In genomic region chr10:51397695-51398094, GRCh38 we compare ENCODE assay signal across 9 cellular contexts.
DNase-seq lines count a peak whose midpoint lies in the region; ATAC-seq, FAIRE-seq and TF ChIP-seq lines count a peak whose summit lies in the region.
"Had no signal": no experiment of that assay in that cellular context is flagged by ENCODE, and none has a peak within 500 bp of the region (broad histone marks: within the 10 kb centered on the region; RNA-seq: fewer than 3 reads in every experiment).

No MANE protein-coding gene starts in this region.

- no peaks in the 10 kb centered on the region for H3K27me3 ChIP-seq in RWPE2 (ENCODE audit: insufficient read depth, poor library complexity, severe bottlenecking)
- no peaks in the 10 kb centered on the region for H3K27me3 ChIP-seq in pancreas

- FAIRE-seq in pancreas (lab: Jason Lieb, UNC): peak; percentile 26

- no peaks in the 10 kb centered on the region for H3K9me3 ChIP-seq in RWPE2 (ENCODE audit: severe bottlenecking)
- H3K9me3 ChIP-seq in pancreas: no peaks in the 10 kb centered on the region

- DNase-seq in ELR (ENCODE audit: low read depth): peak; percentile 3
- no peak for DNase-seq in RWPE2 (ENCODE audit: low spot score)
- peak; percentile 82 for DNase-seq in fibroblast of pulmonary artery (ENCODE audit: low read depth)
- peak in 4 of 6 donors; percentile 50 to 85 (median 76) for DNase-seq in pancreas
- no peak for DNase-seq in dedifferentiated amniotic fluid mesenchymal stem cell (ENCODE audit: extremely low spot score)
- DNase-seq in NCI-H1105 (lab: John Stamatoyannopoulos, UW): no peak
- DNase-seq in 8988T: no peak
- no peak for DNase-seq in COLO829 (ENCODE audit: low spot score)
- DNase-seq: NCI-H345 had no signal

- H3K4me3 ChIP-seq in RWPE2 (ENCODE audit: severe bottlenecking) (no peak overlapping the region), fibroblast of pulmonary artery (replicated peaks; ENCODE audit: low read depth, low read length) (no peak overlapping the region), pancreas (no peak overlapping the region)

- intact Hi-C loops in pancreas (cut with DNase I): no loop called here

- ATAC-seq in RWPE2 (ENCODE audit: low read depth) (peak; percentile 94), pancreas (peak; percentile 94 to 99 (median 98))

- TF ChIP-seq CTCF in RWPE2 (IDR thresholded peaks at IDR 0.05; ENCODE audit: poor library complexity, severe bottlenecking) (peak; percentile 56), fibroblast of pulmonary artery (IDR thresholded peaks at IDR 0.05; ENCODE audit: low read length, missing control alignments) (no peak), pancreas (IDR thresholded peaks at IDR 0.05) (no peak)

- H3K36me3 ChIP-seq in RWPE2 (ENCODE audit: low read depth) (no peaks in the 10 kb centered on the region), pancreas (no peaks in the 10 kb centered on the region)

- H3K27ac ChIP-seq in RWPE2 (ENCODE audit: poor library complexity, severe bottlenecking): peak overlapping the region; percentile 19
- H3K27ac ChIP-seq in pancreas: no peak overlapping the region

- H3K4me1 ChIP-seq in RWPE2 (ENCODE audit: insufficient read depth, poor library complexity, severe bottlenecking) (peaks cover 7% of the 10 kb centered on the region), pancreas (peaks cover 8 to 12% (median 9%) of the 10 kb centered on the region in 3 donors)

- 31 to 46% methylated on average over 2 of the region's 2 CpGs for WGBS in pancreas, 2 donors

Comparison
In these comparisons a context has a peak if more than half of its experiments do, and no peak if none do; other contexts are left out.
1. DNase-seq: peak in ELR (single experiment), fibroblast of pulmonary artery (single experiment) and pancreas (4 of 6); none in RWPE2 (single experiment), dedifferentiated amniotic fluid mesenchymal stem cell (single experiment), NCI-H1105 (single experiment), 8988T (single experiment) and COLO829 (single experiment).